ENCODE assay signal across 33 cellular contexts in the genomic region with DNA sequence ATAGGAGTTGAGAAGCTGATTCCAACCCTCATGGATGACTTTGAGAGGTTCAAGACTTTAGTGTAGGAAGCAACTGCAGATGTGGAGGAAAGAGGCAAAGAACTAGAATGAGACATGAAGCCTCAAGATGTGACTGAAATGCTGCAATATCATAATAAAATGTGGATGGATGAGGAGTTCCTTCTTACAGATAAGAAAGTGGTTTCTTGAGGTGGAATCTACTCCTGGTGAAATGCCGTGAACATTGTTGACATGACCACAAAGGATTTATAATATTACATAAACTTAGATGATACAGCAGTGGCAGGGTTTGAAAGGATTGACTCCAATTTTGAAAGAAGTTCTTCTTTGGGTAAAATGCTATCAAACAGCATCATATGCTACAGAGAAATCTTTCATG. TPM values are rescaled to one million over a fixed set of nuclear protein-coding genes. Genes with fewer than 3 reads are reported as not detected.
DNase-seq lines count a peak whose midpoint lies in the region; ATAC-seq, FAIRE-seq and TF ChIP-seq lines count a peak whose summit lies in the region.
"Had no signal": no experiment of that assay in that cellular context is flagged by ENCODE, and none has a peak within 500 bp of the region (broad histone marks: within the 10 kb centered on the region; RNA-seq: fewer than 3 reads in every experiment).

No MANE protein-coding gene starts in this region.

- H3K9me3 ChIP-seq in GM12878 (replicated peaks; ENCODE audit: control insufficient read depth, insufficient read depth, low read length): no peaks in the 10 kb centered on the region
- H3K9me3 ChIP-seq: A549; BE2C; BLaER1 treated with 17β-estradiol and CSF1 and Interleukin-3, amounts not matched to agents 10 nM and 100 nM; Caco-2 had no signal

- SMC1A ChIA-PET in GM12878 (lab: Charles Lee; ENCODE audit: uncharacterized antibody, unreplicated experiment): no interaction called here

- TF ChIP-seq POLR2A in GM12878 (IDR thresholded peaks at IDR 0.05; ENCODE audit: low read depth, low read length): no peak

- no peaks in the 10 kb centered on the region for H4K20me1 ChIP-seq in GM12878 (ENCODE audit: control insufficient read depth, insufficient read depth)
- H4K20me1 ChIP-seq: BLaER1 treated with 17β-estradiol and CSF1 and Interleukin-3, amounts not matched to agents 10 nM and 100 nM had no signal

- no peak overlapping the region for H3K4me2 ChIP-seq in GM12878 (ENCODE audit: control insufficient read depth, insufficient read depth)
- H3K4me2 ChIP-seq: A549; BLaER1; BLaER1 treated with 17β-estradiol and CSF1 and Interleukin-3, amounts not matched to agents 10 nM and 100 nM had no signal

- BruUV-seq in GM12878 (replicated peaks; lab: Mats Ljungman, UMichigan): no TSS peak

- H3K36me3 ChIP-seq in GM12878 (ENCODE audit: control insufficient read depth in 2 of 2, insufficient read depth in 2 of 2, low read length in 1 of 2): peaks cover 7 to 18% of the 10 kb centered on the region in 2 experiments

- WGBS in GM12878 (ENCODE audit: insufficient coverage, insufficient replicate concordance, low lambda C conversion rate, missing lambda C conversion rate): 100% methylated on average over 1 of the region's 1 CpG

- no peak for TF ChIP-seq RAD21 in GM12878 (IDR thresholded peaks at IDR 0.05; ENCODE audit: insufficient read depth, low read depth, low read length)

- peak; percentile 38 for FAIRE-seq in GM12878 (lab: Jason Lieb, UNC)
- FAIRE-seq: A204.1, A549, D721Med had no signal

- TF ChIP-seq CTCF in VCaP (conservative IDR thresholded peaks at IDR 0.05) (no peak), GM12878 (IDR thresholded peaks at IDR 0.05 in 2 of 3, conservative IDR thresholded peaks at IDR 0.05 in 1 of 3; ENCODE audit: control insufficient read depth in 2 of 3, extremely low read depth in 1 of 3, insufficient read depth in 1 of 3, low read depth in 3 of 3, low read length in 3 of 3) (no peak)

- CTCF ChIA-PET in GM12878 (lab: Yijun Ruan, JAX): interaction anchor here (1.1 kb wide), 1 partner anchor 10 kb away, joined by 3 read pairs; no protein-coding TSS in a partner anchor

- no peaks in the 10 kb centered on the region for H3K27me3 ChIP-seq in GM12878 (replicated peaks in 1 of 2; ENCODE audit: control insufficient read depth in 2 of 2, insufficient read depth in 2 of 2, low read length in 1 of 2)
- H3K27me3 ChIP-seq: BE2C; BLaER1; BLaER1 treated with 17β-estradiol and CSF1 and Interleukin-3, amounts not matched to agents 10 nM and 100 nM had no signal

- H2AFZ ChIP-seq in GM12878 (ENCODE audit: control insufficient read depth, low read depth, low read length): no peak overlapping the region

- no peaks in the 10 kb centered on the region for H3K4me1 ChIP-seq in GM12878 (ENCODE audit: control insufficient read depth, insufficient read depth, low read length)
- H3K4me1 ChIP-seq: BLaER1, Caco-2 had no signal

- POLR2A ChIA-PET in GM12878 (lab: Charles Lee): no interaction called here

- DNase-seq in amniotic epithelial cell (ENCODE audit: low read depth) (peak; percentile 92), GM12878 (ENCODE audit: low read depth, low spot score) (no peak), iPS-NIHi11 (ENCODE audit: low spot score) (no peak), HPDE6-E6E7 (ENCODE audit: extremely low spot score) (no peak), HUDEP-2 (lab: John Stamatoyannopoulos, UW; ENCODE audit: unreplicated experiment in 76 of 76) (no peak)
- DNase-seq: 8988T; ACHN; AML-193; BE2C; C1 segment of cervical spinal cord; Caco-2; Calu3; CD4-positive, alpha-beta memory T cell; CD4-positive, alpha-beta T cell; CD4-positive, CD25-positive, alpha-beta regulatory T cell; CD8-positive, alpha-beta memory T cell; CD8-positive, alpha-beta T cell; COR-L47; DMS 273 treated with DMSO at 0.1 percent for 48 hours; DMS153; DMS53; DMS79; DMS79 treated with DMSO at 0.1 percent for 48 hours; DND-41; EL had no signal

- H3K27ac ChIP-seq in VCaP: peak overlapping the region; percentile 96
- H3K27ac ChIP-seq in GM12878 (ENCODE audit: control insufficient read depth, insufficient read depth): no peak overlapping the region
- H3K27ac ChIP-seq: 22Rv1; A549; BLaER1; BLaER1 treated with 17β-estradiol and CSF1 and Interleukin-3, amounts not matched to agents 10 nM and 100 nM; C4-2B had no signal

- ATAC-seq in GM12878: no peak
- ATAC-seq: A549; CD8-positive, alpha-beta T cell had no signal

- no peaks in the 10 kb centered on the region for H3K79me2 ChIP-seq in GM12878 (ENCODE audit: control insufficient read depth, insufficient read depth, low read length)

- H3K9ac ChIP-seq in GM12878 (ENCODE audit: control insufficient read depth, insufficient read depth, low read length): no peak overlapping the region
- H3K9ac ChIP-seq: BLaER1; BLaER1 treated with 17β-estradiol and CSF1 and Interleukin-3, amounts not matched to agents 10 nM and 100 nM had no signal

- TF ChIP-seq EP300 in GM12878 (IDR thresholded peaks at IDR 0.05; ENCODE audit: borderline replicate concordance in 1 of 2, control insufficient read depth in 1 of 2, low read depth in 2 of 2, low read length in 2 of 2): no peak

- in situ Hi-C loops in GM12878 (cut with MboI): no loop called here

- intact Hi-C loops in GM12878 (cut with micrococcal nuclease; ENCODE audit: unreplicated experiment): no loop called here

- RAD21 ChIA-PET in GM12878 (lab: Charles Lee; ENCODE audit: unreplicated experiment): no interaction called here

- no peak overlapping the region for H3K4me3 ChIP-seq in GM12878
- H3K4me3 ChIP-seq: A549; BLaER1; BLaER1 treated with 17β-estradiol and CSF1 and Interleukin-3, amounts not matched to agents 10 nM and 100 nM had no signal

TF ChIP-seq in GM12878, 131 proteins besides CTCF, POLR2A, EP300 and RAD21:
- TF ChIP-seq MYC (IDR thresholded peaks at IDR 0.05; ENCODE audit: insufficient read depth, insufficient read length, insufficient replicate concordance, low read length, severe bottlenecking) (no peak), ETV6 (conservative IDR thresholded peaks at IDR 0.05 in 1 of 2, IDR thresholded peaks at IDR 0.05 in 1 of 2; ENCODE audit: borderline replicate concordance in 1 of 2, low read depth in 1 of 2) (no peak), KLF5 (IDR thresholded peaks at IDR 0.05; ENCODE audit: partially characterized antibody) (no peak)
TF ChIP-seq in GM12878: peak in this region for 0.

RNA-seq across cellular contexts. Expression of a gene that starts 28.8 kb away (rescaled TPM):
- 88.9 and 102 TPM in 2 replicates for total RNA-seq in GM12878 (2013; cell fraction: nucleolus; rRNA removed)
- total RNA-seq in GM12878 (2014; rRNA removed) (11.7 and 11.8 TPM in 2 replicates), GM12878 (2014; rRNA removed; fragmentation: Illumina TruSeq; extraction: Trizol) (16.5 and 17.3 TPM in 2 replicates), GM12878 (2021) (13.2 and 13.8 TPM in 2 replicates)
- 3.6 TPM for polyA plus RNA-seq in GM12878 (2011; ENCODE audit: low read depth)
- polyA plus RNA-seq in GM12878 (2011; rRNA removed) (13.0 and 18.9 TPM in 2 replicates), GM12878 (2014; fragmentation: Illumina TruSeq; extraction: Trizol) (12.9 and 19.4 TPM in 2 replicates), GM12878 (2014; fragmentation: Nextera tagmentation; extraction: Ambion mirVana) (10 to 100 TPM in 1 of 2 experiments, 1 to 10 TPM in 1; 3.5 to 10.1 TPM), GM12878 (2014; rRNA removed) (6.7 and 8.4 TPM in 2 replicates), GM12878 (2016; fragmentation: Nextera tagmentation; extraction: Ambion mirVana) (10 to 100 TPM; 11.4 to 14.3 TPM)
- polyA plus RNA-seq in GM12878 (2011; cell fraction: cytosol; rRNA removed): 4.8 and 6.1 TPM in 2 replicates
- polyA plus RNA-seq in GM12878 (2011; cell fraction: nucleus; rRNA removed): 14.5 and 15.3 TPM in 2 replicates
- 6.9 and 9.2 TPM in 2 replicates for polyA plus RNA-seq in GM12878 (2012)
- 28.9 and 38.8 TPM in 2 replicates for polyA minus RNA-seq in GM12878 (2011; rRNA and poly(A)+ RNA removed)
- 9.4 and 9.7 TPM in 2 replicates for polyA minus RNA-seq in GM12878 (2011; cell fraction: cytosol; rRNA and poly(A)+ RNA removed)
- polyA minus RNA-seq in GM12878 (2011; cell fraction: nucleus; rRNA and poly(A)+ RNA removed): 26.6 and 34.3 TPM in 2 replicates

RNA-seq across cellular contexts. Expression of a gene that starts 55.3 kb away (rescaled TPM):
- total RNA-seq in GM12878 (2013; cell fraction: nucleolus; rRNA removed): 10.3 and 10.6 TPM in 2 replicates
- total RNA-seq in GM12878 (2014; rRNA removed) (13.5 and 16.2 TPM in 2 replicates), GM12878 (2014; rRNA removed; fragmentation: Illumina TruSeq; extraction: Trizol) (17.4 and 18.8 TPM in 2 replicates), GM12878 (2021) (15.0 and 17.6 TPM in 2 replicates)
- 8.9 TPM for polyA plus RNA-seq in GM12878 (2011; ENCODE audit: low read depth)
- polyA plus RNA-seq in GM12878 (2011; rRNA removed) (15.1 and 19.1 TPM in 2 replicates), GM12878 (2014; fragmentation: Illumina TruSeq; extraction: Trizol) (22.0 and 29.9 TPM in 2 replicates), GM12878 (2014; fragmentation: Nextera tagmentation; extraction: Ambion mirVana) (10 to 100 TPM; 33.2 to 37.1 TPM), GM12878 (2014; rRNA removed) (11.9 and 14.2 TPM in 2 replicates), GM12878 (2016; fragmentation: Nextera tagmentation; extraction: Ambion mirVana) (10 to 100 TPM; 34.4 to 38.3 TPM)
- 6.7 and 7.3 TPM in 2 replicates for polyA plus RNA-seq in GM12878 (2011; cell fraction: cytosol; rRNA removed)
- 7.9 and 9.1 TPM in 2 replicates for polyA plus RNA-seq in GM12878 (2011; cell fraction: nucleus; rRNA removed)
- polyA plus RNA-seq in GM12878 (2012): 10.0 and 12.6 TPM in 2 replicates
- 6.9 and 8.9 TPM in 2 replicates for polyA minus RNA-seq in GM12878 (2011; rRNA and poly(A)+ RNA removed)
- 2.5 and 3.6 TPM in 2 replicates for polyA minus RNA-seq in GM12878 (2011; cell fraction: cytosol; rRNA and poly(A)+ RNA removed)
- polyA minus RNA-seq in GM12878 (2011; cell fraction: nucleus; rRNA and poly(A)+ RNA removed): 1.6 and 3.8 TPM in 2 replicates
